Comparison of ENCODE assay signal across 8 cellular contexts in genomic region chr3:185825639-185826481, GRCh38. TPM values are rescaled to one million over a fixed set of nuclear protein-coding genes. Genes with fewer than 3 reads are reported as not detected.
DNase-seq lines count a peak whose midpoint lies in the region; ATAC-seq and TF ChIP-seq lines count a peak whose summit lies in the region.

No MANE protein-coding gene starts in this region.

- peaks cover 2% of the 10 kb centered on the region; the same call in 1 of the 2 replicates for H3K36me3 ChIP-seq in BJ (ENCODE audit: control insufficient read depth, insufficient read depth, low read length)
- no peaks in the 10 kb centered on the region for H3K36me3 ChIP-seq in muscle layer of colon (ENCODE audit: insufficient read depth, low read length)
- no peaks in the 10 kb centered on the region for H3K36me3 ChIP-seq in transverse colon

- ATAC-seq in GM19452 (IDR thresholded peaks at IDR 0.05; ENCODE audit: unreplicated experiment) (peak; percentile 29), WTC11 (peak; percentile 46)

- H3K9me3 Mint-ChIP-seq in WTC11: peaks cover 40% of the 10 kb centered on the region
- H3K9me3 Mint-ChIP-seq in endothelial cell (ENCODE audit: unreplicated experiment): no peaks in the 10 kb centered on the region

- H3K27me3 Mint-ChIP-seq in WTC11 (ENCODE audit: low read depth): peaks cover 26% of the 10 kb centered on the region
- peaks cover 17% of the 10 kb centered on the region for H3K27me3 Mint-ChIP-seq in endothelial cell (ENCODE audit: unreplicated experiment)

- H3K9me3 ChIP-seq in muscle layer of colon (ENCODE audit: low read length) (no peaks in the 10 kb centered on the region), transverse colon (no peaks in the 10 kb centered on the region)

- peak overlapping the region; percentile 72 for H3K4me3 Mint-ChIP-seq in WTC11
- peak overlapping the region; percentile 94 for H3K4me3 Mint-ChIP-seq in endothelial cell (ENCODE audit: unreplicated experiment)

- H3K4me3 ChIP-seq in BJ (ENCODE audit: low read depth, low read length) (peak overlapping the region; percentile 92), muscle layer of colon (ENCODE audit: low read depth in 1 of 2, low read length in 2 of 2) (peak overlapping the region; percentile 47 to 52), transverse colon (peak overlapping the region; percentile 35 to 84 (median 77))
- H3K4me3 ChIP-seq in Jurkat, Clone E6-1 (ENCODE audit: low read length): peak overlapping the region; percentile 29

- POLR2A ChIA-PET in BJ (lab: Charles Lee) (no interaction called here), WTC11 (lab: Charles Lee) (no interaction called here)

- TF ChIP-seq EP300 in transverse colon (IDR thresholded peaks at IDR 0.05; ENCODE audit: low read depth): no peak

- H3K27me3 ChIP-seq in BJ (ENCODE audit: control insufficient read depth, insufficient read depth, low read length): no peaks in the 10 kb centered on the region
- peaks cover 28 to 53% of the 10 kb centered on the region in 2 donors for H3K27me3 ChIP-seq in muscle layer of colon (ENCODE audit: control insufficient read depth in 1 of 2, insufficient read depth in 2 of 2, low read length in 2 of 2)
- H3K27me3 ChIP-seq in transverse colon: peaks cover 42% of the 10 kb centered on the region

- WGBS in transverse colon (ENCODE audit: low coverage in 1 of 2), 2 donors: 10 to 11% methylated on average over 5 to 58 of the region's 90 CpGs

- in situ Hi-C loops in transverse colon (cut with MboI; ENCODE audit: low pct_ligation_motif_present in 1 of 4, low pct_unique_long_range_greater_than_20kb in 1 of 4, low sequenced_read_pairs in 3 of 4): no loop called here

- TF ChIP-seq POLR2A in transverse colon (IDR thresholded peaks at IDR 0.05): peak; percentile 69

- H3K4me1 Mint-ChIP-seq in WTC11 (peaks cover 30% of the 10 kb centered on the region), endothelial cell (ENCODE audit: unreplicated experiment) (peaks cover 25% of the 10 kb centered on the region)

- 0 out of 2 replicates have a peak overlapping the region, but pooled peaks have one; percentile 7 for H3K27ac Mint-ChIP-seq in WTC11
- peak overlapping the region; percentile 86 for H3K27ac Mint-ChIP-seq in endothelial cell (ENCODE audit: unreplicated experiment)

- H3K27ac ChIP-seq in muscle layer of colon (ENCODE audit: low read depth, low read length) (peak overlapping the region; percentile 23), transverse colon (peak overlapping the region; percentile 87 to 94 (median 90))

- TF ChIP-seq CTCF in BJ (IDR thresholded peaks at IDR 0.05; ENCODE audit: insufficient read depth, low read depth, low read length): no peak
- no peak for TF ChIP-seq CTCF in WTC11 (IDR thresholded peaks at IDR 0.05)
- TF ChIP-seq CTCF in endothelial cell (IDR thresholded peaks at IDR 0.05; ENCODE audit: unreplicated experiment): no peak
- TF ChIP-seq CTCF in transverse colon (IDR thresholded peaks at IDR 0.05): no peak

- peaks cover 44% of the 10 kb centered on the region for H3K36me3 Mint-ChIP-seq in WTC11
- H3K36me3 Mint-ChIP-seq in endothelial cell (ENCODE audit: low read depth, unreplicated experiment): peaks cover 34% of the 10 kb centered on the region

- intact Hi-C loops in transverse colon (cut with DNase I; ENCODE audit: low total_unique reads): no loop called here

- peaks cover 7% of the 10 kb centered on the region for H3K4me1 ChIP-seq in muscle layer of colon (ENCODE audit: insufficient read depth, low read length)
- peaks cover 0 to 35% (median 14%) of the 10 kb centered on the region in 4 donors for H3K4me1 ChIP-seq in transverse colon

- no peak overlapping the region for H3K9ac ChIP-seq in muscle layer of colon (ENCODE audit: low read length)

- DNase-seq in BJ (ENCODE audit: low read depth) (no peak), WTC11 (ENCODE audit: low spot score) (peak; percentile 70), endothelial cell (ENCODE audit: low spot score) (peak; percentile 58), transverse colon (peak; percentile 76), NCI-H2029 (lab: John Stamatoyannopoulos, UW) (no peak)
- no peak for DNase-seq in Jurkat, Clone E6-1 (ENCODE audit: low read depth, low spot score)

- CTCF ChIA-PET in BJ (lab: Yijun Ruan, JAX) (no interaction called here), WTC11 (lab: Charles Lee) (interaction anchor here (0.6 to 0.7 kb wide), 2 partner anchors 57 to 165 kb away, joined by 3 read pairs; no protein-coding TSS in a partner anchor)

TF ChIP-seq in WTC11, 78 proteins besides CTCF, POLR2A, EP300 and RAD21 (continues in another document):
- TF ChIP-seq NFYB (CRISPR knock-in tag; conservative IDR thresholded peaks at IDR 0.05; ENCODE audit: low read depth): peak; percentile 35; the same call in 1 of the 2 replicates
- TF ChIP-seq ATF3 (CRISPR knock-in tag; conservative IDR thresholded peaks at IDR 0.05): no peak
- peak; percentile 1; the same call in 1 of the 2 replicates for TF ChIP-seq SMAD3 (CRISPR knock-in tag; IDR thresholded peaks at IDR 0.05; ENCODE audit: borderline replicate concordance)
- peak; percentile 17; the same call in 1 of the 2 replicates for TF ChIP-seq GABPB1 (CRISPR knock-in tag; IDR thresholded peaks at IDR 0.05)
- no peak for TF ChIP-seq JUN (CRISPR knock-in tag; IDR thresholded peaks at IDR 0.05)
- TF ChIP-seq NR2C2 (CRISPR knock-in tag; IDR thresholded peaks at IDR 0.05): no peak
- TF ChIP-seq NR3C1 (CRISPR knock-in tag; conservative IDR thresholded peaks at IDR 0.05; ENCODE audit: low read depth): no peak
- peak; percentile 48; the same call in 1 of the 2 replicates for TF ChIP-seq ZNF219 (CRISPR knock-in tag; IDR thresholded peaks at IDR 0.05; ENCODE audit: borderline replicate concordance)
- TF ChIP-seq, protein P1, sequence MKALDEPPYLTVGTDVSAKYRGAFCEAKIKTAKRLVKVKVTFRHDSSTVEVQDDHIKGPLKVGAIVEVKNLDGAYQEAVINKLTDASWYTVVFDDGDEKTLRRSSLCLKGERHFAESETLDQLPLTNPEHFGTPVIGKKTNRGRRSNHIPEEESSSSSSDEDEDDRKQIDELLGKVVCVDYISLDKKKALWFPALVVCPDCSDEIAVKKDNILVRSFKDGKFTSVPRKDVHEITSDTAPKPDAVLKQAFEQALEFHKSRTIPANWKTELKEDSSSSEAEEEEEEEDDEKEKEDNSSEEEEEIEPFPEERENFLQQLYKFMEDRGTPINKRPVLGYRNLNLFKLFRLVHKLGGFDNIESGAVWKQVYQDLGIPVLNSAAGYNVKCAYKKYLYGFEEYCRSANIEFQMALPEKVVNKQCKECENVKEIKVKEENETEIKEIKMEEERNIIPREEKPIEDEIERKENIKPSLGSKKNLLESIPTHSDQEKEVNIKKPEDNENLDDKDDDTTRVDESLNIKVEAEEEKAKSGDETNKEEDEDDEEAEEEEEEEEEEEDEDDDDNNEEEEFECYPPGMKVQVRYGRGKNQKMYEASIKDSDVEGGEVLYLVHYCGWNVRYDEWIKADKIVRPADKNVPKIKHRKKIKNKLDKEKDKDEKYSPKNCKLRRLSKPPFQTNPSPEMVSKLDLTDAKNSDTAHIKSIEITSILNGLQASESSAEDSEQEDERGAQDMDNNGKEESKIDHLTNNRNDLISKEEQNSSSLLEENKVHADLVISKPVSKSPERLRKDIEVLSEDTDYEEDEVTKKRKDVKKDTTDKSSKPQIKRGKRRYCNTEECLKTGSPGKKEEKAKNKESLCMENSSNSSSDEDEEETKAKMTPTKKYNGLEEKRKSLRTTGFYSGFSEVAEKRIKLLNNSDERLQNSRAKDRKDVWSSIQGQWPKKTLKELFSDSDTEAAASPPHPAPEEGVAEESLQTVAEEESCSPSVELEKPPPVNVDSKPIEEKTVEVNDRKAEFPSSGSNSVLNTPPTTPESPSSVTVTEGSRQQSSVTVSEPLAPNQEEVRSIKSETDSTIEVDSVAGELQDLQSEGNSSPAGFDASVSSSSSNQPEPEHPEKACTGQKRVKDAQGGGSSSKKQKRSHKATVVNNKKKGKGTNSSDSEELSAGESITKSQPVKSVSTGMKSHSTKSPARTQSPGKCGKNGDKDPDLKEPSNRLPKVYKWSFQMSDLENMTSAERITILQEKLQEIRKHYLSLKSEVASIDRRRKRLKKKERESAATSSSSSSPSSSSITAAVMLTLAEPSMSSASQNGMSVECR (CRISPR knock-in tag; IDR thresholded peaks at IDR 0.05; ENCODE audit: borderline replicate concordance): peak; percentile 77; the same call in 1 of the 2 replicates
- peak; percentile 29; the same call in 1 of the 2 replicates for TF ChIP-seq FOXP4 (CRISPR knock-in tag; IDR thresholded peaks at IDR 0.05)
- TF ChIP-seq NR1H2 (CRISPR knock-in tag; IDR thresholded peaks at IDR 0.05): peak; percentile 72
- TF ChIP-seq TP53 (CRISPR knock-in tag; IDR thresholded peaks at IDR 0.05): peak; percentile 48; the same call in 1 of the 2 replicates
- TF ChIP-seq, protein P2, sequence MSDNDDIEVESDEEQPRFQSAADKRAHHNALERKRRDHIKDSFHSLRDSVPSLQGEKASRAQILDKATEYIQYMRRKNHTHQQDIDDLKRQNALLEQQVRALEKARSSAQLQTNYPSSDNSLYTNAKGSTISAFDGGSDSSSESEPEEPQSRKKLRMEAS (CRISPR knock-in tag; IDR thresholded peaks at IDR 0.05): peak; percentile 92

RNA-seq across cellular contexts. Expression of gene IGF2BP2, which starts 1.0 kb away (rescaled TPM):
- 2.0 and 7.1 TPM in 2 replicates for polyA plus RNA-seq in BJ (2011; rRNA removed)
- polyA minus RNA-seq in BJ (2011; rRNA and poly(A)+ RNA removed): 8.6 and 16.7 TPM in 2 replicates
- polyA plus RNA-seq in Jurkat, Clone E6-1 (2012; ENCODE audit: insufficient read depth, insufficient read length): 7.7 TPM
- total RNA-seq in WTC11 (2021) (133 to 157 TPM (median 150 TPM) in 3 replicates), endothelial cell (ENCODE audit: unreplicated experiment) (165 TPM), transverse colon (100 to 1,000 TPM in 1 of 4 donors, 10 to 100 TPM in 3; 51.3 to 179 (median 82.9) TPM)

Comparison
In these comparisons a context has a peak if more than half of its experiments do, and no peak if none do; other contexts are left out.
1. DNase-seq: peak in WTC11 (single experiment), endothelial cell (single experiment) and transverse colon (single experiment); none in BJ (single experiment), Jurkat, Clone E6-1 (single experiment) and NCI-H2029 (single experiment).
2. H3K4me3 ChIP-seq: peak in every context shown above with its lines; median percentile 92 in BJ; 77 in transverse colon; 50 in muscle layer of colon; 29 in Jurkat, Clone E6-1.